Comparison of ENCODE assay signal across 1 cellular context in genomic region chr15:71226536-71227455, GRCh38.
TF ChIP-seq lines count a peak whose summit lies in the region.

No MANE protein-coding gene starts in this region.

TF ChIP-seq in H1, 55 proteins besides CTCF, POLR2A, EP300 and RAD21 (continued from another document):
- TF ChIP-seq GABPA (IDR thresholded peaks at IDR 0.05; ENCODE audit: borderline replicate concordance, insufficient read depth, low read length), result no peak
- TF ChIP-seq GTF2F1 (IDR thresholded peaks at IDR 0.05; ENCODE audit: borderline replicate concordance, low read depth, low read length), result no peak
- TF ChIP-seq MAFK (IDR thresholded peaks at IDR 0.05; ENCODE audit: low read depth, low read length), result no peak
- TF ChIP-seq CTBP2 (IDR thresholded peaks at IDR 0.05; ENCODE audit: borderline replicate concordance, insufficient read depth, insufficient read length, low read length), result no peak
- TF ChIP-seq, protein P1, sequence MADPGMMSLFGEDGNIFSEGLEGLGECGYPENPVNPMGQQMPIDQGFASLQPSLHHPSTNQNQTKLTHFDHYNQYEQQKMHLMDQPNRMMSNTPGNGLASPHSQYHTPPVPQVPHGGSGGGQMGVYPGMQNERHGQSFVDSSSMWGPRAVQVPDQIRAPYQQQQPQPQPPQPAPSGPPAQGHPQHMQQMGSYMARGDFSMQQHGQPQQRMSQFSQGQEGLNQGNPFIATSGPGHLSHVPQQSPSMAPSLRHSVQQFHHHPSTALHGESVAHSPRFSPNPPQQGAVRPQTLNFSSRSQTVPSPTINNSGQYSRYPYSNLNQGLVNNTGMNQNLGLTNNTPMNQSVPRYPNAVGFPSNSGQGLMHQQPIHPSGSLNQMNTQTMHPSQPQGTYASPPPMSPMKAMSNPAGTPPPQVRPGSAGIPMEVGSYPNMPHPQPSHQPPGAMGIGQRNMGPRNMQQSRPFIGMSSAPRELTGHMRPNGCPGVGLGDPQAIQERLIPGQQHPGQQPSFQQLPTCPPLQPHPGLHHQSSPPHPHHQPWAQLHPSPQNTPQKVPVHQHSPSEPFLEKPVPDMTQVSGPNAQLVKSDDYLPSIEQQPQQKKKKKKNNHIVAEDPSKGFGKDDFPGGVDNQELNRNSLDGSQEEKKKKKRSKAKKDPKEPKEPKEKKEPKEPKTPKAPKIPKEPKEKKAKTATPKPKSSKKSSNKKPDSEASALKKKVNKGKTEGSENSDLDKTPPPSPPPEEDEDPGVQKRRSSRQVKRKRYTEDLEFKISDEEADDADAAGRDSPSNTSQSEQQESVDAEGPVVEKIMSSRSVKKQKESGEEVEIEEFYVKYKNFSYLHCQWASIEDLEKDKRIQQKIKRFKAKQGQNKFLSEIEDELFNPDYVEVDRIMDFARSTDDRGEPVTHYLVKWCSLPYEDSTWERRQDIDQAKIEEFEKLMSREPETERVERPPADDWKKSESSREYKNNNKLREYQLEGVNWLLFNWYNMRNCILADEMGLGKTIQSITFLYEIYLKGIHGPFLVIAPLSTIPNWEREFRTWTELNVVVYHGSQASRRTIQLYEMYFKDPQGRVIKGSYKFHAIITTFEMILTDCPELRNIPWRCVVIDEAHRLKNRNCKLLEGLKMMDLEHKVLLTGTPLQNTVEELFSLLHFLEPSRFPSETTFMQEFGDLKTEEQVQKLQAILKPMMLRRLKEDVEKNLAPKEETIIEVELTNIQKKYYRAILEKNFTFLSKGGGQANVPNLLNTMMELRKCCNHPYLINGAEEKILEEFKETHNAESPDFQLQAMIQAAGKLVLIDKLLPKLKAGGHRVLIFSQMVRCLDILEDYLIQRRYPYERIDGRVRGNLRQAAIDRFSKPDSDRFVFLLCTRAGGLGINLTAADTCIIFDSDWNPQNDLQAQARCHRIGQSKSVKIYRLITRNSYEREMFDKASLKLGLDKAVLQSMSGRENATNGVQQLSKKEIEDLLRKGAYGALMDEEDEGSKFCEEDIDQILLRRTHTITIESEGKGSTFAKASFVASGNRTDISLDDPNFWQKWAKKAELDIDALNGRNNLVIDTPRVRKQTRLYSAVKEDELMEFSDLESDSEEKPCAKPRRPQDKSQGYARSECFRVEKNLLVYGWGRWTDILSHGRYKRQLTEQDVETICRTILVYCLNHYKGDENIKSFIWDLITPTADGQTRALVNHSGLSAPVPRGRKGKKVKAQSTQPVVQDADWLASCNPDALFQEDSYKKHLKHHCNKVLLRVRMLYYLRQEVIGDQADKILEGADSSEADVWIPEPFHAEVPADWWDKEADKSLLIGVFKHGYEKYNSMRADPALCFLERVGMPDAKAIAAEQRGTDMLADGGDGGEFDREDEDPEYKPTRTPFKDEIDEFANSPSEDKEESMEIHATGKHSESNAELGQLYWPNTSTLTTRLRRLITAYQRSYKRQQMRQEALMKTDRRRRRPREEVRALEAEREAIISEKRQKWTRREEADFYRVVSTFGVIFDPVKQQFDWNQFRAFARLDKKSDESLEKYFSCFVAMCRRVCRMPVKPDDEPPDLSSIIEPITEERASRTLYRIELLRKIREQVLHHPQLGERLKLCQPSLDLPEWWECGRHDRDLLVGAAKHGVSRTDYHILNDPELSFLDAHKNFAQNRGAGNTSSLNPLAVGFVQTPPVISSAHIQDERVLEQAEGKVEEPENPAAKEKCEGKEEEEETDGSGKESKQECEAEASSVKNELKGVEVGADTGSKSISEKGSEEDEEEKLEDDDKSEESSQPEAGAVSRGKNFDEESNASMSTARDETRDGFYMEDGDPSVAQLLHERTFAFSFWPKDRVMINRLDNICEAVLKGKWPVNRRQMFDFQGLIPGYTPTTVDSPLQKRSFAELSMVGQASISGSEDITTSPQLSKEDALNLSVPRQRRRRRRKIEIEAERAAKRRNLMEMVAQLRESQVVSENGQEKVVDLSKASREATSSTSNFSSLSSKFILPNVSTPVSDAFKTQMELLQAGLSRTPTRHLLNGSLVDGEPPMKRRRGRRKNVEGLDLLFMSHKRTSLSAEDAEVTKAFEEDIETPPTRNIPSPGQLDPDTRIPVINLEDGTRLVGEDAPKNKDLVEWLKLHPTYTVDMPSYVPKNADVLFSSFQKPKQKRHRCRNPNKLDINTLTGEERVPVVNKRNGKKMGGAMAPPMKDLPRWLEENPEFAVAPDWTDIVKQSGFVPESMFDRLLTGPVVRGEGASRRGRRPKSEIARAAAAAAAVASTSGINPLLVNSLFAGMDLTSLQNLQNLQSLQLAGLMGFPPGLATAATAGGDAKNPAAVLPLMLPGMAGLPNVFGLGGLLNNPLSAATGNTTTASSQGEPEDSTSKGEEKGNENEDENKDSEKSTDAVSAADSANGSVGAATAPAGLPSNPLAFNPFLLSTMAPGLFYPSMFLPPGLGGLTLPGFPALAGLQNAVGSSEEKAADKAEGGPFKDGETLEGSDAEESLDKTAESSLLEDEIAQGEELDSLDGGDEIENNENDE (IDR thresholded peaks at IDR 0.05; ENCODE audit: insufficient replicate concordance, low read length), result no peak
- TF ChIP-seq NRF1 (IDR thresholded peaks at IDR 0.05; ENCODE audit: low read depth, low read length), result no peak
- TF ChIP-seq SUZ12 (IDR thresholded peaks at IDR 0.05; ENCODE audit: low read length), result no peak
- no peak for TF ChIP-seq HDAC2 (IDR thresholded peaks at IDR 0.05; ENCODE audit: borderline replicate concordance in 1 of 2, low read depth in 2 of 2, low read length in 2 of 2)
- TF ChIP-seq RFX5 (IDR thresholded peaks at IDR 0.05; ENCODE audit: borderline replicate concordance, low read depth, low read length), result no peak
- TF ChIP-seq SIRT6 (IDR thresholded peaks at IDR 0.05; ENCODE audit: low read length), result no peak
- TF ChIP-seq MAX (IDR thresholded peaks at IDR 0.05), result no peak
- no peak for TF ChIP-seq TAF7 (optimal IDR thresholded peaks at IDR 0.05; ENCODE audit: borderline replicate concordance, low read depth, low read length)
- no peak for TF ChIP-seq CBX8 (IDR thresholded peaks at IDR 0.05; ENCODE audit: borderline replicate concordance, low read depth, low read length)
- TF ChIP-seq SP2 (IDR thresholded peaks at IDR 0.05; ENCODE audit: low read length), result no peak
- no peak for TF ChIP-seq CREB1 (IDR thresholded peaks at IDR 0.05)
